In genomic region chr20:62623488-62624324, GRCh38 we compare ENCODE assay signal across 8 cellular contexts. TPM values are rescaled to one million over a fixed set of nuclear protein-coding genes. Genes with fewer than 3 reads are reported as not detected.
DNase-seq lines count a peak whose midpoint lies in the region; ATAC-seq and TF ChIP-seq lines count a peak whose summit lies in the region.

No MANE protein-coding gene starts in this region.

- peaks cover 36% of the 10 kb centered on the region for H3K4me1 ChIP-seq in vagina

- peak overlapping the region; percentile 71 for H3K4me3 Mint-ChIP-seq in activated naive CD4-positive, alpha-beta T cell treated with anti-CD3 and anti-CD28 coated beads, Interleukin-2, amount 10 ng/mL, durations not matched to agents 7 days and 5 days

- intact Hi-C loops in Right ventricle myocardium inferior (cut with DNase I) (loop anchor here (2.0 to 5.0 kb wide), 2 partner anchors 19 to 169 kb away; partner anchors contain the start of gene SLCO4A1), vagina (cut with DNase I) (no loop called here)

- H3K9me3 Mint-ChIP-seq in activated naive CD4-positive, alpha-beta T cell treated with anti-CD3 and anti-CD28 coated beads, Interleukin-2, amount 10 ng/mL, durations not matched to agents 7 days and 5 days, result no peaks in the 10 kb centered on the region

- H3K4me1 Mint-ChIP-seq in activated naive CD4-positive, alpha-beta T cell treated with anti-CD3 and anti-CD28 coated beads, Interleukin-2, amount 10 ng/mL, durations not matched to agents 7 days and 5 days, result peaks cover 49% of the 10 kb centered on the region

- H3K36me3 Mint-ChIP-seq in activated naive CD4-positive, alpha-beta T cell treated with anti-CD3 and anti-CD28 coated beads, Interleukin-2, amount 10 ng/mL, durations not matched to agents 7 days and 5 days, result no peaks in the 10 kb centered on the region

- peak overlapping the region; percentile 95 for H3K27ac Mint-ChIP-seq in activated naive CD4-positive, alpha-beta T cell treated with anti-CD3 and anti-CD28 coated beads, Interleukin-2, amount 10 ng/mL, durations not matched to agents 7 days and 5 days

- DNase-seq in DMS153 treated with DMSO at 0.1 percent for 48 hours (lab: John Stamatoyannopoulos, UW; ENCODE audit: unreplicated experiment) (peak; percentile 65), HS-5 (ENCODE audit: low read depth) (peak; percentile 72), SK-N-DZ (ENCODE audit: low spot score) (peak; percentile 74), Right ventricle myocardium inferior (ENCODE audit: missing footprints) (peak; percentile 98), pulmonary artery endothelial cell (ENCODE audit: low read depth, low spot score) (peak; percentile 78), vagina (ENCODE audit: extremely low spot score in 2 of 2) (peak; percentile 98)
- DNase-seq in activated naive CD4-positive, alpha-beta T cell treated with anti-CD3 and anti-CD28 coated beads, Interleukin-2, amount 10 ng/mL, durations not matched to agents 7 days and 5 days, result peak; percentile 96

- H3K9me3 ChIP-seq in vagina, result no peaks in the 10 kb centered on the region

- H3K36me3 ChIP-seq in vagina, result no peaks in the 10 kb centered on the region

- CTCF ChIA-PET in activated naive CD4-positive, alpha-beta T cell treated with anti-CD3 and anti-CD28 coated beads, Interleukin-2, amount 10 ng/mL, durations not matched to agents 7 days and 5 days (lab: Charles Lee), result interaction anchor here (1.4 to 2.5 kb wide), 5 partner anchors 12 to 168 kb away, joined by 3 to 8 read pairs (median 6); no protein-coding TSS in a partner anchor

- no peaks in the 10 kb centered on the region for H3K27me3 ChIP-seq in vagina

- ATAC-seq in GM21367 (IDR thresholded peaks at IDR 0.05; ENCODE audit: unreplicated experiment) (peak; percentile 61), Right ventricle myocardium inferior (peak; percentile 95)

- H3K27me3 Mint-ChIP-seq in activated naive CD4-positive, alpha-beta T cell treated with anti-CD3 and anti-CD28 coated beads, Interleukin-2, amount 10 ng/mL, durations not matched to agents 7 days and 5 days, result peaks cover 13% of the 10 kb centered on the region

- peak in 1 of 2 donors; percentile 46 for TF ChIP-seq POLR2A in vagina (IDR thresholded peaks at IDR 0.05)

- peak overlapping the region; percentile 4 to 24 for H3K4me3 ChIP-seq in vagina

- no peak for TF ChIP-seq CTCF in vagina (IDR thresholded peaks at IDR 0.05)

- H3K27ac ChIP-seq in vagina, result peak overlapping the region; percentile 89

RNA-seq across cellular contexts. Expression of gene SLCO4A1, which starts 18.6 kb away (rescaled TPM):
- polyA plus RNA-seq in SK-N-DZ (2014; cell fraction: cytosol; rRNA removed), result 12.0 and 18.7 TPM in 2 replicates
- 32.1 and 36.3 TPM in 2 replicates for polyA plus RNA-seq in SK-N-DZ (2014; cell fraction: nucleus; rRNA removed)
- total RNA-seq in Right ventricle myocardium inferior (15.5 TPM), pulmonary artery endothelial cell (3.6 and 10.4 TPM in 2 replicates), vagina (45.9 TPM)

Comparison
In these comparisons a context has a peak if more than half of its experiments do, and no peak if none do; other contexts are left out.
1. Peak in every context shown above with its lines: DNase-seq, ATAC-seq, H3K4me3 ChIP-seq and H3K27ac ChIP-seq.